1 cellular context compared by ENCODE assay signal in the genomic region with DNA sequence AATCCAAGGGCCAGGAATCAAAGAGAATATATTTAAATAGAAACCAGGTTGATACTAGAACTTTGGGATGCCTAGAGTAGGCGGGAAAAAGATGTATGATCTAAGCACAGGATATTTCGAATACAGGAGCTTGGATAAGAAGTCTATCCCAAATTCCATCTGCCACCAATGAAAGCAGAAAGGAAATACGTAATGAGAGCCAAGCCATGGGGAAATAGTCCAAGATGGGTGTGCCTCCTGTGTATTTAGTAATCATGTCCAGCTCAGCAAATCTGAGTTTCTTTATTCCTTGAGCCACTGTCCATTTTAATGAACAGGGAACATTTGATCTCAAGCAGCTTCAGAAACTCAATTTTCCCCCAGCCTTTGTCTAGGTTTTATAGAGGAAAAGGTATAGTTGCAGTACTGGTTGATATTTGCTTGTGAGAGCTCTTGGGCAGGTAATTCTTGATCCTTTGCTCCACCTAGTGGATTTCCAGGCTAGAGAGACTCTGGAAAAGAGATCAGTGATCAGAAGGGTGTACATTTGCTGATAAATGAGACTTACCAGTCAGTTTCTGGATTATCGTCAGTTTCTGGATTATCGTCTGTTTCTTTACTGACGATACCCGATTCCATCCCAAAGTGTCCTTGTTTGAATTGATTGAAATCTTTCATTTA. TPM values are rescaled to one million over a fixed set of nuclear protein-coding genes. Genes with fewer than 3 reads are reported as not detected.
"Had no signal": no experiment of that assay in that cellular context is flagged by ENCODE, and none has a peak within 500 bp of the region (broad histone marks: within the 10 kb centered on the region; RNA-seq: fewer than 3 reads in every experiment).

No MANE protein-coding gene starts in this region.

RNA-seq across cellular contexts. Expression of gene FAM72C, which starts 28.3 kb away (rescaled TPM):
- total RNA-seq: bronchial epithelial cell had no signal
